Comparison of ENCODE assay signal across 1 cellular context in genomic region chr7:2805213-2806003, GRCh38.
TF ChIP-seq lines count a peak whose summit lies in the region.

No MANE protein-coding gene starts in this region.

TF ChIP-seq in K562, 482 proteins besides CTCF, POLR2A, EP300 and RAD21 (continued from another document and continues in another):
- TF ChIP-seq ZNF395 (CRISPR knock-in tag; IDR thresholded peaks at IDR 0.05) (no peak), CBFB (CRISPR knock-in tag; IDR thresholded peaks at IDR 0.05) (no peak), NR1H2 (CRISPR knock-in tag; IDR thresholded peaks at IDR 0.05) (no peak), STAT5A (IDR thresholded peaks at IDR 0.05; ENCODE audit: borderline replicate concordance, low read length) (0 out of 2 replicates have a peak, but pooled peaks have one; percentile 18), PML (IDR thresholded peaks at IDR 0.05; ENCODE audit: low read length) (no peak), NFIX (CRISPR knock-in tag; IDR thresholded peaks at IDR 0.05; ENCODE audit: low read depth) (no peak), DPF2 (IDR thresholded peaks at IDR 0.05) (peak; percentile 46; the same call in 1 of the 2 replicates), KAT2B (IDR thresholded peaks at IDR 0.05; ENCODE audit: low read depth, low read length) (no peak), NFRKB (IDR thresholded peaks at IDR 0.05; ENCODE audit: low read depth) (no peak), NFE2L1 (tag; IDR thresholded peaks at IDR 0.05; ENCODE audit: borderline replicate concordance, low read depth) (no peak), NFATC3 (IDR thresholded peaks at IDR 0.05) (no peak), TCF3 (CRISPR knock-in tag; IDR thresholded peaks at IDR 0.05) (peak; percentile 49), ZC3H8 (IDR thresholded peaks at IDR 0.05) (no peak), ARID4B (CRISPR knock-in tag; IDR thresholded peaks at IDR 0.05) (no peak), ZNF133 (CRISPR knock-in tag; IDR thresholded peaks at IDR 0.05) (no peak), KDM4B (IDR thresholded peaks at IDR 0.05; ENCODE audit: borderline replicate concordance in 2 of 2, low read depth in 1 of 2) (no peak), SMC3 (conservative IDR thresholded peaks at IDR 0.05; ENCODE audit: insufficient read depth, low read depth, low read length) (no peak), KDM2B (CRISPR knock-in tag; IDR thresholded peaks at IDR 0.05) (no peak), CCNT2 (IDR thresholded peaks at IDR 0.05; ENCODE audit: borderline replicate concordance, extremely low read depth, insufficient read length, low read depth, low read length) (no peak), PKNOX1 (IDR thresholded peaks at IDR 0.05) (peak; percentile 14; the same call in 1 of the 2 replicates), ZNF79 (CRISPR knock-in tag; IDR thresholded peaks at IDR 0.05; ENCODE audit: low read depth) (no peak), MAZ (CRISPR knock-in tag; conservative IDR thresholded peaks at IDR 0.05 in 1 of 2, IDR thresholded peaks at IDR 0.05 in 1 of 2) (no peak), ZNF12 (CRISPR knock-in tag; IDR thresholded peaks at IDR 0.05) (no peak), ZNF318 (IDR thresholded peaks at IDR 0.05; ENCODE audit: borderline replicate concordance in 1 of 2, low read depth in 1 of 2) (no peak), REST (CRISPR knock-in tag; IDR thresholded peaks at IDR 0.05; ENCODE audit: low read depth) (no peak), CTCFL (IDR thresholded peaks at IDR 0.05; ENCODE audit: borderline replicate concordance, insufficient read depth, low read depth, low read length, poor library complexity, severe bottlenecking) (no peak), HMGN3 (IDR thresholded peaks at IDR 0.05; ENCODE audit: borderline replicate concordance, extremely low read depth, insufficient read length, low read depth, low read length) (no peak), ZNF174 (CRISPR knock-in tag; IDR thresholded peaks at IDR 0.05) (no peak), ZBTB34 (CRISPR knock-in tag; IDR thresholded peaks at IDR 0.05) (no peak), NR4A1 (CRISPR knock-in tag; IDR thresholded peaks at IDR 0.05) (no peak), NR4A1 (tag; IDR thresholded peaks at IDR 0.05) (no peak), SIX5 (IDR thresholded peaks at IDR 0.05; ENCODE audit: borderline replicate concordance in 1 of 2, insufficient read depth in 1 of 2, low read depth in 1 of 2, low read length in 2 of 2) (no peak), ILF3 (IDR thresholded peaks at IDR 0.05; ENCODE audit: borderline replicate concordance) (no peak), PTBP1 (IDR thresholded peaks at IDR 0.05; ENCODE audit: low read depth, low read length) (no peak)
